In the genomic region with DNA sequence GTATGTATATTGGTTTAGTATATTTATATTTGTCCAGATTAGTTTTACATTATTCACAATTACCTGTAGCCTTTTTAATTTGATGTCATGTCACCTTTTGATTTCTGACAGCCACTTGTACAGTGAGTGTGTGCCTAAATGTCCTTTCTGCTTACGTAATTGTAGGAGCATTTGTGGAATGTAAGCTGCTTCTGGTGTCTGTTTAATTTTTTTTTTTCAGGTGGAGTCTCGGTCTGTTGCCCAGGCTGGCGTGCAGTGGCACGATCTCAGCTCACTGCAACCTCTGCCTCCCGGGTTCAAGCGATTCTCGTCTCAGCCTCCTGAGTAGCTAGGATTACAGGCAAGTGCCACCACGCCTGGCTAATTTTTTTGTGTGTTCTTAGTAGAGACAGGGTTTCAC, we compare ENCODE assay signal across 15 cellular contexts.
A peak's percentile ranks its signal among the peaks of the same experiment; 100 is the strongest.
DNase-seq lines count a peak whose midpoint lies in the region; ATAC-seq and TF ChIP-seq lines count a peak whose summit lies in the region.
"Had no signal": no experiment of that assay in that cellular context is flagged by ENCODE, and none has a peak within 500 bp of the region (broad histone marks: within the 10 kb centered on the region; RNA-seq: fewer than 3 reads in every experiment).

No MANE protein-coding gene starts in this region.

- H3K36me3 ChIP-seq in left lung (no peaks in the 10 kb centered on the region), PC-9 (ENCODE audit: low read depth) (no peaks in the 10 kb centered on the region)
- H3K36me3 ChIP-seq: HAP-1 had no signal

- H3K4me3 ChIP-seq in left lung (no peak overlapping the region), PC-9 (no peak overlapping the region)
- H3K4me3 ChIP-seq: A549, HAP-1 had no signal

- H3F3A ChIP-seq in PC-9 (ENCODE audit: insufficient read depth, low read depth), result no peaks in the 10 kb centered on the region

- no peak overlapping the region for H2AFZ ChIP-seq in PC-9

- peak; percentile 56 for ATAC-seq in left lung
- no peak for ATAC-seq in GM18907 (IDR thresholded peaks at IDR 0.05; ENCODE audit: unreplicated experiment)
- ATAC-seq in GM18517 (IDR thresholded peaks at IDR 0.05; ENCODE audit: unreplicated experiment), result no peak
- ATAC-seq: A549; CD8-positive, alpha-beta T cell; HepG2 had no signal

- no peaks in the 10 kb centered on the region for H3K4me1 ChIP-seq in left lung
- H3K4me1 ChIP-seq in PC-9 (replicated peaks; ENCODE audit: insufficient read depth), result no peaks in the 10 kb centered on the region
- H3K4me1 ChIP-seq: A549, HAP-1 had no signal

- no peaks in the 10 kb centered on the region for H3K79me2 ChIP-seq in PC-9 (ENCODE audit: low read depth)

- peak; percentile 3 for DNase-seq in M059J (ENCODE audit: low read depth)
- DNase-seq in glomerular visceral epithelial cell (ENCODE audit: extremely low spot score), result peak; percentile 22
- no peak for DNase-seq in left lung
- DNase-seq in PC-9, result no peak
- no peak for DNase-seq in NCI-H1092 treated with DMSO at 0.1 percent for 48 hours (lab: John Stamatoyannopoulos, UW)
- DNase-seq: CD8-positive, alpha-beta T cell; COR-L47; DND-41; GDM1; HFFc6 had no signal

- H3K27ac ChIP-seq in left lung (no peak overlapping the region), PC-9 (no peak overlapping the region)
- H3K27ac ChIP-seq: A549 had no signal

- POLR2A ChIA-PET in PC-9 (lab: Charles Lee; ENCODE audit: unreplicated experiment), result no interaction called here

- H3K4me2 ChIP-seq in PC-9, result no peak overlapping the region
- H3K4me2 ChIP-seq: A549 had no signal

- H3K9me3 ChIP-seq in left lung (no peaks in the 10 kb centered on the region), PC-9 (ENCODE audit: insufficient read depth, low read depth) (no peaks in the 10 kb centered on the region)
- H3K9me3 ChIP-seq: A549 had no signal

- no peak for TF ChIP-seq CTCF in left lung (IDR thresholded peaks at IDR 0.05)
- TF ChIP-seq CTCF in PC-9 (conservative IDR thresholded peaks at IDR 0.05), result no peak

- BruUV-seq in PC-9 (replicated peaks; lab: Mats Ljungman, UMichigan), result no TSS peak

- peaks cover 0 to 3% of the 10 kb centered on the region in 2 donors for H3K27me3 ChIP-seq in left lung
- H3K27me3 ChIP-seq in PC-9 (ENCODE audit: insufficient read depth, low read depth), result no peaks in the 10 kb centered on the region

- H4K20me1 ChIP-seq in PC-9 (ENCODE audit: insufficient read depth), result no peaks in the 10 kb centered on the region

- intact Hi-C loops in left lung (cut with DNase I) (no loop called here), PC-9 (cut with micrococcal nuclease; ENCODE audit: unreplicated experiment) (no loop called here)

- no peaks in the 10 kb centered on the region for H3K9me2 ChIP-seq in PC-9 (ENCODE audit: insufficient read depth)

- CTCF ChIA-PET in PC-9 (lab: Charles Lee), result no interaction called here

Comparison
In these comparisons a context has a peak if more than half of its experiments do, and no peak if none do; other contexts are left out.
1. DNase-seq: peak in M059J (single experiment) and glomerular visceral epithelial cell (single experiment); none in left lung (0 of 2), PC-9 (0 of 2) and NCI-H1092 treated with DMSO at 0.1 percent for 48 hours (single experiment).